In genomic region chr5:135249658-135250057, GRCh38 we compare ENCODE assay signal across 22 cellular contexts.
DNase-seq lines count a peak whose midpoint lies in the region; ATAC-seq and TF ChIP-seq lines count a peak whose summit lies in the region.
"Had no signal": no experiment of that assay in that cellular context is flagged by ENCODE, and none has a peak within 500 bp of the region (broad histone marks: within the 10 kb centered on the region; RNA-seq: fewer than 3 reads in every experiment).

No MANE protein-coding gene starts in this region.

- TF ChIP-seq CTCF in WERI-Rb-1 (IDR thresholded peaks at IDR 0.05; ENCODE audit: low read depth, low read length) = no peak

- H3K9me3 ChIP-seq in WERI-Rb-1 (ENCODE audit: severe bottlenecking) (no peaks in the 10 kb centered on the region), mesenchymal stem cell (ENCODE audit: control insufficient read depth, low read length) (no peaks in the 10 kb centered on the region)
- H3K9me3 ChIP-seq: SK-N-SH, thoracic aorta had no signal

- H3K27me3 ChIP-seq in WERI-Rb-1 (ENCODE audit: insufficient read depth, low read depth, severe bottlenecking) (no peaks in the 10 kb centered on the region), mesenchymal stem cell (ENCODE audit: control insufficient read depth in 1 of 2, insufficient read depth in 1 of 2, low read length in 2 of 2) (no peaks in the 10 kb centered on the region)

- H3K4ac ChIP-seq in mesenchymal stem cell (ENCODE audit: low read depth in 1 of 2, low read length in 2 of 2) = peak overlapping the region in 1 of 2 experiments; percentile 67

- H2AK5ac ChIP-seq in mesenchymal stem cell (ENCODE audit: low read length, severe bottlenecking) = no peak overlapping the region

- ATAC-seq in GM19467 (IDR thresholded peaks at IDR 0.05; ENCODE audit: unreplicated experiment) (no peak), GM19351 (IDR thresholded peaks at IDR 0.05; ENCODE audit: unreplicated experiment) (no peak)
- ATAC-seq: Panc1 had no signal

- whole genome bisulfite sequencing in mesenchymal stem cell = 93% methylated on average over 5 of the region's 5 CpGs

- peak overlapping the region in 1 of 2 experiments; percentile 51 for H2BK12ac ChIP-seq in mesenchymal stem cell (ENCODE audit: low read length in 2 of 2)

- no peak overlapping the region for H2BK5ac ChIP-seq in mesenchymal stem cell (ENCODE audit: low read depth, low read length, poor library complexity, severe bottlenecking)

- peak overlapping the region in 1 of 2 experiments; percentile 37 for H3K18ac ChIP-seq in mesenchymal stem cell (ENCODE audit: low read depth in 1 of 2, low read length in 2 of 2)

- H3K9ac ChIP-seq in mesenchymal stem cell (ENCODE audit: low read length) = no peak overlapping the region
- H3K9ac ChIP-seq: parathyroid adenoma, SK-N-SH had no signal

- H3K27ac ChIP-seq in WERI-Rb-1 = no peak overlapping the region
- no peak overlapping the region for H3K27ac ChIP-seq in mesenchymal stem cell (ENCODE audit: low read length, poor library complexity, severe bottlenecking)
- H3K27ac ChIP-seq: parathyroid adenoma, skin epidermis, thoracic aorta had no signal

- peak; percentile 28 for DNase-seq in activated CD8-positive, alpha-beta memory T cell treated with anti-CD3 and anti-CD28 coated beads for 24 hours
- no peak for DNase-seq in activated CD8-positive, alpha-beta memory T cell treated with anti-CD3 and anti-CD28 coated beads, Interleukin-2, amount 50 U/mL, for 4 hours
- DNase-seq in WERI-Rb-1 = peak; percentile 6
- peak; percentile 35 for DNase-seq in mesenchymal stem cell
- peak; percentile 18 for DNase-seq in ureter (ENCODE audit: low spot score)
- no peak for DNase-seq in stimulated activated CD4-positive, alpha-beta T cell treated with anti-CD3 and anti-CD28 coated beads, Interleukin-1b, Interleukin-23, amount 100 ng/mL, for 48 hours
- DNase-seq: activated CD4-positive, alpha-beta T cell treated with anti-CD3 and anti-CD28 coated beads for 48 hours; activated naive CD4-positive, alpha-beta T cell treated with anti-CD3 and anti-CD28 coated beads, Interleukin-2, amount 50 U/mL, for 16 hours; C1 segment of cervical spinal cord; cortex of kidney; naive B cell; NCI-H1417 treated with DMSO at 0.1 percent for 48 hours; NCI-H2171 treated with DMSO at 0.1 percent for 48 hours; NCI-H82; SK-N-SH; T-helper 9 cell had no signal

- H3K36me3 ChIP-seq in WERI-Rb-1 (no peaks in the 10 kb centered on the region), mesenchymal stem cell (ENCODE audit: control insufficient read depth in 1 of 2, insufficient read depth in 2 of 2, low read depth in 1 of 2, low read length in 2 of 2) (no peaks in the 10 kb centered on the region)
- H3K36me3 ChIP-seq: thoracic aorta had no signal

- H2BK120ac ChIP-seq in mesenchymal stem cell (ENCODE audit: low read depth, low read length) = no peak overlapping the region

- H3K79me1 ChIP-seq in mesenchymal stem cell (replicated peaks; ENCODE audit: low read length, poor library complexity, severe bottlenecking) = no peaks in the 10 kb centered on the region

- H3K14ac ChIP-seq in mesenchymal stem cell (ENCODE audit: low read length in 2 of 2) = no peak overlapping the region

- H3K4me3 ChIP-seq in WERI-Rb-1 (ENCODE audit: low read depth, low read length) (no peak overlapping the region), mesenchymal stem cell (ENCODE audit: insufficient read depth in 1 of 2, low read depth in 1 of 2, low read length in 2 of 2) (no peak overlapping the region)
- H3K4me3 ChIP-seq: skin epidermis, thoracic aorta had no signal

- no peak overlapping the region for H2BK15ac ChIP-seq in mesenchymal stem cell (ENCODE audit: low read depth, poor library complexity, severe bottlenecking)

- H3K4me1 ChIP-seq in mesenchymal stem cell (ENCODE audit: control insufficient read depth, insufficient read depth, low read depth, low read length) = peaks cover 22% of the 10 kb centered on the region
- H3K4me1 ChIP-seq: parathyroid adenoma had no signal

- H4K8ac ChIP-seq in mesenchymal stem cell (ENCODE audit: low read length) = no peak overlapping the region

- peak overlapping the region in 1 of 2 experiments; percentile 34 for H3K23ac ChIP-seq in mesenchymal stem cell (ENCODE audit: low read length in 2 of 2)

- H4K91ac ChIP-seq in mesenchymal stem cell (ENCODE audit: low read length) = no peak overlapping the region

- no peak overlapping the region for H3K4me2 ChIP-seq in mesenchymal stem cell (ENCODE audit: low read length, poor library complexity, severe bottlenecking)
- H3K4me2 ChIP-seq: SK-N-SH had no signal

- H2AFZ ChIP-seq in mesenchymal stem cell (ENCODE audit: low read depth, low read length) = no peak overlapping the region
- H2AFZ ChIP-seq: parathyroid adenoma had no signal

Comparison
In these comparisons a context has a peak if more than half of its experiments do, and no peak if none do; other contexts are left out.
1. DNase-seq: peak in activated CD8-positive, alpha-beta memory T cell treated with anti-CD3 and anti-CD28 coated beads for 24 hours (single experiment), WERI-Rb-1 (single experiment), mesenchymal stem cell (single experiment) and ureter (single experiment); none in activated CD8-positive, alpha-beta memory T cell treated with anti-CD3 and anti-CD28 coated beads, Interleukin-2, amount 50 U/mL, for 4 hours (single experiment) and stimulated activated CD4-positive, alpha-beta T cell treated with anti-CD3 and anti-CD28 coated beads, Interleukin-1b, Interleukin-23, amount 100 ng/mL, for 48 hours (single experiment).